In the genomic region with DNA sequence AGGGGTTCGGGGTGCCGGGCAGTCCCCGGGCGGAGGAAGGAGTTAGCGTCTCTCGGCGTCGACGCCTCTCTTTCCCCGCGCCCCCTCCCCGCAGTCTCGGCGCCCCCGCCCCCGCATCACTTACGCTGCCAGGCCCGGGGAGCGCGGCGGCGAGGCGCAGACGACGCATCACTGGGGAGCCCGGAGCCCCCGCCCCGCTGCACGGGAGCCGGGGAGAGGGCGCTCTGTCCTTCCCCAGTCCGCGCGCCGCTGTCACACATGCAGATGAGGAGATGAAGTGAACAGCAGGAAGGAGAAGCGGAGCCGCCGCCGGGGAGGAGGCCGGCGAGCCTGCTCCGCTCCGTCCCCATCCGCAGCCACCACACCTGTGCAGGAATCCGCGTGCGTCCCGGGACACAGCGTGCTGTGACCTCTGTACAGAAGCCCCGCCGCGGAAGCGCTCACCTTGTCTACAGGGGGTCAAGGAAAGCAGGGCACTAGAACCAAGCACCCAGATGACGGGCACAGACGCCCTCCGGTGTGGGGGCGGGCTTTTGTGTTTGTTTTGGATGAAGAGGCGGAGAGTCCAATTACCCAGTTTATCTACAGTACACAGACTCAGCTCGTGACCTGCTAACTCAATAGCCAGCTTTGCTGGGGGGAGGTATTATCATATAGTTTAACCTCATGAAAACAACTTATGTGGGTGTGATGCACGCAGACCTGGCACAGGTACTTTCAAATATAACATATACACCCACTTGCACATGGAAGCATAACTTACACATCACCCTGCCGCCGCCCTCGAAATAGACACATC, we compare ENCODE assay signal across 8 cellular contexts. TPM values are rescaled to one million over a fixed set of nuclear protein-coding genes. Genes with fewer than 3 reads are reported as not detected.
A peak's percentile ranks its signal among the peaks of the same experiment; 100 is the strongest.
DNase-seq lines count a peak whose midpoint lies in the region; ATAC-seq and TF ChIP-seq lines count a peak whose summit lies in the region.

No MANE protein-coding gene starts in this region.

- TF ChIP-seq CTCF in GM13976 (IDR thresholded peaks at IDR 0.05; ENCODE audit: borderline replicate concordance, control extremely low read depth, extremely low read depth, insufficient read depth, missing control alignments): no peak
- TF ChIP-seq CTCF in SK-N-SH (IDR thresholded peaks at IDR 0.05): no peak

- TF ChIP-seq RAD21 in SK-N-SH (IDR thresholded peaks at IDR 0.05; ENCODE audit: low read length): no peak

- in situ Hi-C loops in GM13976 (cut with MboI; ENCODE audit: low sequenced_read_pairs, unreplicated experiment): no loop called here

- TF ChIP-seq EP300 in SK-N-SH (IDR thresholded peaks at IDR 0.05; ENCODE audit: borderline replicate concordance in 1 of 2, low read depth in 1 of 2, low read length in 1 of 2): no peak

- no peaks in the 10 kb centered on the region for H3K9me2 ChIP-seq in SK-N-SH

- ATAC-seq in GM21717 (IDR thresholded peaks at IDR 0.05; ENCODE audit: unreplicated experiment) (no peak), GM19023 (IDR thresholded peaks at IDR 0.05; ENCODE audit: unreplicated experiment) (no peak), GM19455 (IDR thresholded peaks at IDR 0.05; ENCODE audit: unreplicated experiment) (no peak)

- H3K27me3 ChIP-seq in SK-N-SH (ENCODE audit: insufficient read depth): peaks cover 11% of the 10 kb centered on the region; the same call in 1 of the 2 replicates
- H3K27me3 ChIP-seq in iPS-20b (ENCODE audit: insufficient read depth, low read length): peaks cover 57% of the 10 kb centered on the region

- H3K9me3 ChIP-seq in SK-N-SH (no peaks in the 10 kb centered on the region), iPS-20b (ENCODE audit: insufficient read depth, low read depth, low read length) (no peaks in the 10 kb centered on the region)

- H3K4me1 ChIP-seq in SK-N-SH (ENCODE audit: control insufficient read depth in 1 of 2, insufficient read depth in 2 of 2, low read depth in 1 of 2, low read length in 1 of 2) (peaks cover 0 to 7% of the 10 kb centered on the region in 2 experiments; a peak in 1 of 4 replicates), iPS-20b (ENCODE audit: insufficient read depth, low read length) (peaks cover 11% of the 10 kb centered on the region; the same call in 1 of the 2 replicates)

- POLR2A ChIA-PET in SK-N-SH (lab: Yijun Ruan, JAX): interaction anchor here (0.6 kb wide), 1 partner anchor 37 kb away, joined by 3 read pairs; no protein-coding TSS in a partner anchor

- H3F3A ChIP-seq in SK-N-SH (replicated peaks; ENCODE audit: insufficient read depth): no peaks in the 10 kb centered on the region

- DNase-seq in GM13976 (ENCODE audit: low spot score): peak; percentile 54
- peak; percentile 77 for DNase-seq in SK-N-SH
- DNase-seq in stimulated activated CD4-positive, alpha-beta T cell treated with anti-CD3 and anti-CD28 coated beads, Interleukin-12 subunit alpha, Interleukin-12 subunit beta, amount 100 ng/mL, for 48 hours (ENCODE audit: low read depth in 2 of 3, low spot score in 1 of 3): peak in 2 of 3 donors; percentile 13 to 23

- H3K79me2 ChIP-seq in SK-N-SH (ENCODE audit: insufficient read depth): no peaks in the 10 kb centered on the region

- H3K4me2 ChIP-seq in SK-N-SH: peak overlapping the region; percentile 76

- peak overlapping the region; percentile 61; the same call in 1 of the 2 replicates for H2AFZ ChIP-seq in SK-N-SH (ENCODE audit: low read depth)

- H3K9ac ChIP-seq in SK-N-SH: no peak overlapping the region
- 0 out of 2 replicates have a peak overlapping the region, but pooled peaks have one; percentile 22 for H3K9ac ChIP-seq in iPS-20b (ENCODE audit: low read depth, low read length)

- no peaks in the 10 kb centered on the region for H4K20me1 ChIP-seq in SK-N-SH (ENCODE audit: insufficient read depth)

- 30% methylated on average over 15 of the region's 63 CpGs for WGBS in SK-N-SH (ENCODE audit: low lambda C conversion rate)

- H3K4me3 ChIP-seq in SK-N-SH (ENCODE audit: low read depth in 2 of 2, low read length in 1 of 2) (peak overlapping the region; percentile 41 to 56), iPS-20b (ENCODE audit: low read length) (peak overlapping the region; percentile 68)

- H3K36me3 ChIP-seq in SK-N-SH (replicated peaks in 1 of 2; ENCODE audit: control insufficient read depth in 1 of 2, insufficient read depth in 2 of 2, low read length in 1 of 2): no peaks in the 10 kb centered on the region
- H3K36me3 ChIP-seq in iPS-20b (ENCODE audit: insufficient read depth, low read depth, low read length): no peaks in the 10 kb centered on the region

- H3K27ac ChIP-seq in SK-N-SH (ENCODE audit: low read depth in 2 of 2, low read length in 1 of 2) (no peak overlapping the region), angular gyrus (ENCODE audit: low read depth, low read length) (peak overlapping the region; percentile 10), iPS-20b (ENCODE audit: low read length) (no peak overlapping the region)

- CTCF ChIA-PET in SK-N-SH (lab: Yijun Ruan, JAX): interaction anchor here (0.8 to 9.5 kb wide), 7 partner anchors 8 to 598 kb away, joined by 3 to 79 read pairs (median 3); no protein-coding TSS in a partner anchor

TF ChIP-seq in SK-N-SH, 30 proteins besides CTCF, POLR2A, EP300 and RAD21:
- TF ChIP-seq MXI1 (IDR thresholded peaks at IDR 0.05; ENCODE audit: low read depth, low read length) (peak; percentile 61; the same call in 1 of the 2 replicates), CHD2 (IDR thresholded peaks at IDR 0.05; ENCODE audit: low read length, partially characterized antibody) (no peak)

RNA-seq across cellular contexts. Expression of gene KLHDC8A, which starts 12.5 kb away (rescaled TPM):
- polyA plus RNA-seq in SK-N-SH (2012; rRNA removed): 0.02 and 0.03 TPM in 2 replicates
- polyA plus RNA-seq in SK-N-SH (2012; cell fraction: cytosol; rRNA removed): 0.01 and 0.09 TPM in 2 replicates
- polyA plus RNA-seq in SK-N-SH (2012; cell fraction: nucleus; rRNA removed): 0.07 TPM in 1 of 2 replicates, not detected in the other

RNA-seq across cellular contexts. Expression of gene NUAK2, which starts 22.7 kb away (rescaled TPM):
- polyA plus RNA-seq in SK-N-SH (2012; rRNA removed): 6.8 and 11.1 TPM in 2 replicates
- 4.4 and 6.4 TPM in 2 replicates for polyA plus RNA-seq in SK-N-SH (2012; cell fraction: cytosol; rRNA removed)
- polyA plus RNA-seq in SK-N-SH (2012; cell fraction: nucleus; rRNA removed): 13.2 and 14.3 TPM in 2 replicates

Comparison
In these comparisons a context has a peak if more than half of its experiments do, and no peak if none do; other contexts are left out.
1. DNase-seq: peak in every context shown above with its lines; median percentile 77 in SK-N-SH; 54 in GM13976; 18 in stimulated activated CD4-positive, alpha-beta T cell treated with anti-CD3 and anti-CD28 coated beads, Interleukin-12 subunit alpha, Interleukin-12 subunit beta, amount 100 ng/mL, for 48 hours.